ENCODE assay signal across 2 cellular contexts in genomic region chr3:177530908-177531307, GRCh38.
TF ChIP-seq lines count a peak whose summit lies in the region.

No MANE protein-coding gene starts in this region.

TF ChIP-seq in GM23338, 12 proteins besides CTCF, POLR2A, EP300 and RAD21:
- no peak for TF ChIP-seq POLR2AphosphoS5 (IDR thresholded peaks at IDR 0.05; ENCODE audit: low read depth)
- TF ChIP-seq CREB1 (CRISPR knock-in tag; IDR thresholded peaks at IDR 0.05; ENCODE audit: low read depth) = no peak
- TF ChIP-seq ZNF331 (CRISPR knock-in tag; IDR thresholded peaks at IDR 0.05; ENCODE audit: low read depth) = no peak
- no peak for TF ChIP-seq STAT1 (IDR thresholded peaks at IDR 0.05; ENCODE audit: unreplicated experiment)
- no peak for TF ChIP-seq ZNF462 (CRISPR knock-in tag; IDR thresholded peaks at IDR 0.05)
- no peak for TF ChIP-seq ZNF114 (CRISPR knock-in tag; IDR thresholded peaks at IDR 0.05)
- TF ChIP-seq NANOG (IDR thresholded peaks at IDR 0.05; ENCODE audit: borderline replicate concordance) = no peak
- TF ChIP-seq EZH2phosphoT487 (IDR thresholded peaks at IDR 0.05; ENCODE audit: unreplicated experiment) = no peak
- TF ChIP-seq EZH2 (IDR thresholded peaks at IDR 0.05; ENCODE audit: low read depth, unreplicated experiment) = no peak
- TF ChIP-seq REST (IDR thresholded peaks at IDR 0.05; ENCODE audit: unreplicated experiment) = no peak
- TF ChIP-seq JUNB (IDR thresholded peaks at IDR 0.05; ENCODE audit: unreplicated experiment) = no peak
- TF ChIP-seq ETS1 (IDR thresholded peaks at IDR 0.05) = no peak

TF ChIP-seq in K562, 482 proteins besides CTCF, POLR2A, EP300 and RAD21:
- TF ChIP-seq SPI1 (IDR thresholded peaks at IDR 0.05; ENCODE audit: borderline replicate concordance, low read depth, low read length) (peak; percentile 92), SLC30A9 (CRISPR knock-in tag; IDR thresholded peaks at IDR 0.05) (no peak)
